8 cellular contexts compared by ENCODE assay signal in the genomic region with DNA sequence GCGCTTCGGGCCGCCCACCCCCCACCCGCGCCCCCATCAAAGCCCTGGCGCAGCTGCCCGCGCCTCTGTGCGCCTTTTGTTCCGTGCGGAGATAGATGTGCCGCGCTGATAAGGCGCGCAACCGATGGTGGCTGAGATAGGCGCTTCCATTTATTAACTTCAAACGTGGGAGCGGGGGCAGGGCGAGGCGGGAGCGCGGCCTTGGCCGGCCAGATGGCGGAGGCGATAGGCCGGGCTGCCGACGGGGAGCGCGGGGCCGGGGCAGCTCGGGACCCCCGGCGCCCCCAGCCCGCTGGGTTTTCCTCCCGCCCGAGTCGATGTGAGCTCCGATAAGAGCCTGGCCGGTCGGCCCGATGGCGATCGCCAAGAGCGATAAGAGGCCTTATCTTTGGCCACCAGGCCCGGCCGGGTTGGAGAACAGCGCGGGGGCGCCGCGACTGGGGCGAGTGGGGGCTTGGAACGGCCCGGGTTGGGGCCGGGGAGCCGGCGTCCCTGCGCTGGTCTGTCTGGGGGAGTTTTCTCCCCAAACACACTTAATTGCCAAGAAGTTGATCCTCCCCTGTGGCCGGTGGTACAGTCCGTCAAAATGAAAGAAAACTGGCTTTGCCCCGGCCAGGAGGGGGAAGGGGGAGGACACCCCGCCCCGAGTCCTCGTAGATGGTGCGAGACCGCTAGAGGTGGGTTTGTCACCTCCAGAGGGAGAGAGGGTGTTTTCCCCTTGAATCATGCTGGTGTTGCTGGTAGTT. TPM values are rescaled to one million over a fixed set of nuclear protein-coding genes. Genes with fewer than 3 reads are reported as not detected.
DNase-seq lines count a peak whose midpoint lies in the region; ATAC-seq and TF ChIP-seq lines count a peak whose summit lies in the region.

No MANE protein-coding gene starts in this region.

- DNase-seq in NCI-H1417 (lab: John Stamatoyannopoulos, UW) (peak in 2 of 3 experiments; percentile 83 to 85), NCI-H1417 treated with DMSO at 0.1 percent for 48 hours (lab: John Stamatoyannopoulos, UW) (no peak), dorsolateral prefrontal cortex (peak in 1 of 10 donors; percentile 45), naive B cell (no peak), KG1 (lab: John Stamatoyannopoulos, UW) (no peak)
- peak; percentile 90 for DNase-seq in activated CD4-positive, alpha-beta T cell treated with anti-CD3 and anti-CD28 coated beads for 48 hours

- H3K36me3 Mint-ChIP-seq in naive B cell: no peaks in the 10 kb centered on the region
- no peaks in the 10 kb centered on the region for H3K36me3 Mint-ChIP-seq in stimulated activated naive CD8-positive, alpha-beta T cell treated with anti-CD3 and anti-CD28 coated beads, Interleukin-15, Interleukin-2, amounts not matched to agents 100 ng/mL and 50 ng/mL, for 24 hours (ENCODE audit: low read depth)

- H3K9me3 ChIP-seq in HUES48 (ENCODE audit: control insufficient read depth, insufficient read depth, low read length): no peaks in the 10 kb centered on the region

- ATAC-seq in naive B cell (ENCODE audit: low read depth in 2 of 2): peak; percentile 2 to 7

- H3K27ac Mint-ChIP-seq in naive B cell: peak overlapping the region in 3 of 6 donors; percentile 62 to 78 (median 62)
- H3K27ac Mint-ChIP-seq in stimulated activated naive CD8-positive, alpha-beta T cell treated with anti-CD3 and anti-CD28 coated beads, Interleukin-15, Interleukin-2, amounts not matched to agents 100 ng/mL and 50 ng/mL, for 24 hours: peak overlapping the region; percentile 93

- H3K9ac ChIP-seq in HUES48 (ENCODE audit: low read depth, low read length): no peak overlapping the region

- no peaks in the 10 kb centered on the region for H3K9me3 Mint-ChIP-seq in naive B cell
- no peaks in the 10 kb centered on the region for H3K9me3 Mint-ChIP-seq in stimulated activated naive CD8-positive, alpha-beta T cell treated with anti-CD3 and anti-CD28 coated beads, Interleukin-15, Interleukin-2, amounts not matched to agents 100 ng/mL and 50 ng/mL, for 24 hours

- H3K4me3 ChIP-seq in HUES48 (ENCODE audit: low read depth, low read length) (peak overlapping the region; percentile 59), dorsolateral prefrontal cortex (peak overlapping the region; percentile 43 to 75 (median 61))

- H3K4me1 ChIP-seq in HUES48 (ENCODE audit: control insufficient read depth, insufficient read depth, low read length): peaks cover 12% of the 10 kb centered on the region

- no peak overlapping the region for H3K27ac ChIP-seq in HUES48 (ENCODE audit: low read depth, low read length)
- peak overlapping the region in 15 of 59 donors; percentile 1 to 72 (median 49) for H3K27ac ChIP-seq in dorsolateral prefrontal cortex

- H3K27me3 ChIP-seq in HUES48 (ENCODE audit: control insufficient read depth, insufficient read depth, low read length) (peaks cover 60% of the 10 kb centered on the region), dorsolateral prefrontal cortex (peaks cover 0 to 9% (median 0%) of the 10 kb centered on the region in 45 donors)

- peaks cover 21 to 35% (median 32%) of the 10 kb centered on the region in 3 donors for H3K4me1 Mint-ChIP-seq in naive B cell
- peaks cover 41% of the 10 kb centered on the region for H3K4me1 Mint-ChIP-seq in stimulated activated naive CD8-positive, alpha-beta T cell treated with anti-CD3 and anti-CD28 coated beads, Interleukin-15, Interleukin-2, amounts not matched to agents 100 ng/mL and 50 ng/mL, for 24 hours (ENCODE audit: low read depth)

- H3K4me3 Mint-ChIP-seq in naive B cell: peak overlapping the region; percentile 64 to 91 (median 85)
- peak overlapping the region; percentile 78 for H3K4me3 Mint-ChIP-seq in stimulated activated naive CD8-positive, alpha-beta T cell treated with anti-CD3 and anti-CD28 coated beads, Interleukin-15, Interleukin-2, amounts not matched to agents 100 ng/mL and 50 ng/mL, for 24 hours

- no peaks in the 10 kb centered on the region for H3K36me3 ChIP-seq in HUES48 (ENCODE audit: control insufficient read depth, insufficient read depth, low read length)

- intact Hi-C loops in dorsolateral prefrontal cortex (cut with DNase I): no loop called here

- H3K27me3 Mint-ChIP-seq in naive B cell: peaks cover 0 to 23% (median 4%) of the 10 kb centered on the region in 3 donors
- H3K27me3 Mint-ChIP-seq in stimulated activated naive CD8-positive, alpha-beta T cell treated with anti-CD3 and anti-CD28 coated beads, Interleukin-15, Interleukin-2, amounts not matched to agents 100 ng/mL and 50 ng/mL, for 24 hours: no peaks in the 10 kb centered on the region

- peak in 2 of 56 donors; percentile 2 to 8 for TF ChIP-seq CTCF in dorsolateral prefrontal cortex (IDR thresholded peaks at IDR 0.05 in 54 of 56, conservative IDR thresholded peaks at IDR 0.05 in 2 of 56; ENCODE audit: low read depth in 1 of 56, partially characterized antibody in 56 of 56)

RNA-seq across cellular contexts. Expression of a gene that starts 2.7 kb away (rescaled TPM):
- total RNA-seq in dorsolateral prefrontal cortex: 10 to 100 TPM in 21 of 120 experiments, 1 to 10 TPM in 99; 4.0 to 14.7 (median 7.2) TPM
- under 1 TPM; 0.09 to 0.46 (median 0.28) TPM for polyA plus RNA-seq in naive B cell (ENCODE audit: low read depth in 6 of 6)

Comparison
In these comparisons a context has a peak if more than half of its experiments do, and no peak if none do; other contexts are left out.
1. DNase-seq: peak in NCI-H1417 (2 of 3) and activated CD4-positive, alpha-beta T cell treated with anti-CD3 and anti-CD28 coated beads for 48 hours (single experiment); none in NCI-H1417 treated with DMSO at 0.1 percent for 48 hours (single experiment), naive B cell (single experiment) and KG1 (single experiment).